3 cellular contexts compared by ENCODE assay signal in genomic region chr19:17445526-17446165, GRCh38.
TF ChIP-seq lines count a peak whose summit lies in the region.

No MANE protein-coding gene starts in this region.

TF ChIP-seq in HEK293T, 16 proteins besides CTCF, POLR2A, EP300 and RAD21:
- no peak for TF ChIP-seq FOXA1 (IDR thresholded peaks at IDR 0.05)
- 0 out of 2 replicates have a peak, but pooled peaks have one; percentile 7 for TF ChIP-seq TARDBP (IDR thresholded peaks at IDR 0.05)
- no peak for TF ChIP-seq LEF1 (IDR thresholded peaks at IDR 0.05; ENCODE audit: borderline replicate concordance)
- no peak for TF ChIP-seq FOXM1 (IDR thresholded peaks at IDR 0.05; ENCODE audit: borderline replicate concordance)

TF ChIP-seq in IMR-90, 13 proteins besides CTCF, POLR2A, EP300 and RAD21:
- TF ChIP-seq MAFK (IDR thresholded peaks at IDR 0.05; ENCODE audit: low read depth, low read length) (no peak), BHLHE40 (IDR thresholded peaks at IDR 0.05; ENCODE audit: low read depth, low read length) (no peak), MXI1 (IDR thresholded peaks at IDR 0.05; ENCODE audit: borderline replicate concordance, low read depth, low read length) (no peak), ELK1 (IDR thresholded peaks at IDR 0.05; ENCODE audit: borderline replicate concordance, low read depth, low read length) (no peak)
- TF ChIP-seq, protein P1, sequence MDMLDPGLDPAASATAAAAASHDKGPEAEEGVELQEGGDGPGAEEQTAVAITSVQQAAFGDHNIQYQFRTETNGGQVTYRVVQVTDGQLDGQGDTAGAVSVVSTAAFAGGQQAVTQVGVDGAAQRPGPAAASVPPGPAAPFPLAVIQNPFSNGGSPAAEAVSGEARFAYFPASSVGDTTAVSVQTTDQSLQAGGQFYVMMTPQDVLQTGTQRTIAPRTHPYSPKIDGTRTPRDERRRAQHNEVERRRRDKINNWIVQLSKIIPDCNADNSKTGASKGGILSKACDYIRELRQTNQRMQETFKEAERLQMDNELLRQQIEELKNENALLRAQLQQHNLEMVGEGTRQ (IDR thresholded peaks at IDR 0.05; ENCODE audit: low read depth, low read length): no peak
TF ChIP-seq in IMR-90: peak in this region for 0.

TF ChIP-seq in H1, 55 proteins besides CTCF, POLR2A, EP300 and RAD21:
- TF ChIP-seq POU5F1 (IDR thresholded peaks at IDR 0.05; ENCODE audit: low read depth, low read length): no peak
- TF ChIP-seq SP1 (IDR thresholded peaks at IDR 0.05; ENCODE audit: low read depth, low read length): no peak
- TF ChIP-seq BCL11A (IDR thresholded peaks at IDR 0.05; ENCODE audit: low read depth in 2 of 2, low read length in 2 of 2): no peak
- no peak for TF ChIP-seq YY1 (IDR thresholded peaks at IDR 0.05; ENCODE audit: low read depth, low read length)
- TF ChIP-seq CEBPB (IDR thresholded peaks at IDR 0.05; ENCODE audit: low read depth, low read length): no peak
- TF ChIP-seq JUND (IDR thresholded peaks at IDR 0.05; ENCODE audit: low read length): no peak
- TF ChIP-seq SUZ12 (IDR thresholded peaks at IDR 0.05; ENCODE audit: low read length): no peak
